19 cellular contexts compared by ENCODE assay signal in genomic region chr15:36589971-36590370, GRCh38. TPM values are rescaled to one million over a fixed set of nuclear protein-coding genes. Genes with fewer than 3 reads are reported as not detected.
DNase-seq lines count a peak whose midpoint lies in the region; ATAC-seq and TF ChIP-seq lines count a peak whose summit lies in the region.
"Had no signal": no experiment of that assay in that cellular context is flagged by ENCODE, and none has a peak within 500 bp of the region (broad histone marks: within the 10 kb centered on the region; RNA-seq: fewer than 3 reads in every experiment).

No MANE protein-coding gene starts in this region.

- POLR2A ChIA-PET in HEK293 (lab: Yijun Ruan, JAX) = interaction anchor here (0.8 to 1.4 kb wide), 3 partner anchors 10 to 16 kb away, joined by 3 read pairs; partner anchors contain the start of gene CDIN1
- POLR2A ChIA-PET in Caco-2 (lab: Charles Lee) = no interaction called here

- H3K27ac Mint-ChIP-seq in mesothelial cell of epicardium (peak overlapping the region; percentile 81), Caco-2 (ENCODE audit: unreplicated experiment) (no peak overlapping the region)
- H3K27ac Mint-ChIP-seq: activated naive CD4-positive, alpha-beta T cell treated with anti-CD3 and anti-CD28 coated beads, Interleukin-2, amount 50 U/mL, for 24 hours; CD8-positive, alpha-beta memory T cell; endodermal cell; H9; naive B cell; stimulated activated naive CD8-positive, alpha-beta T cell treated with anti-CD3 and anti-CD28 coated beads, Interleukin-15, amount 100 ng/mL, for 72 hours had no signal

- CTCF ChIA-PET in HEK293 (lab: Yijun Ruan, JAX) (interaction anchor here (0.5 to 0.7 kb wide), 2 partner anchors 200 to 1070 kb away, joined by 3 read pairs; no protein-coding TSS in a partner anchor), Caco-2 (lab: Charles Lee) (no interaction called here)

- H3K9me3 Mint-ChIP-seq in mesothelial cell of epicardium (no peaks in the 10 kb centered on the region), Caco-2 (ENCODE audit: unreplicated experiment) (no peaks in the 10 kb centered on the region)
- H3K9me3 Mint-ChIP-seq: activated naive CD4-positive, alpha-beta T cell treated with anti-CD3 and anti-CD28 coated beads, Interleukin-2, amount 50 U/mL, for 24 hours; CD8-positive, alpha-beta memory T cell; endodermal cell; H9; naive B cell; stimulated activated naive CD8-positive, alpha-beta T cell treated with anti-CD3 and anti-CD28 coated beads, Interleukin-15, amount 100 ng/mL, for 72 hours had no signal

- DNase-seq in astrocyte of the spinal cord (ENCODE audit: low read depth, low spot score) = peak; percentile 62
- no peak for DNase-seq in mesothelial cell of epicardium (ENCODE audit: low spot score in 2 of 2, unreplicated experiment in 2 of 2)
- DNase-seq in NCI-H187 (lab: John Stamatoyannopoulos, UW) = no peak
- no peak for DNase-seq in Caco-2
- DNase-seq: activated T-cell treated with anti-CD3 and anti-CD28 coated beads, Interleukin-2, amount 50 U/mL, for 1 hour; CD8-positive, alpha-beta memory T cell; central memory CD4-positive, alpha-beta T cell; endodermal cell; H9; MV-4-11; naive B cell; NCI-H748 treated with DMSO at 0.1 percent for 48 hours; stimulated activated naive CD8-positive, alpha-beta T cell treated with anti-CD3 and anti-CD28 coated beads, Interleukin-15, amount 100 ng/mL, for 72 hours had no signal

- H3K4me3 ChIP-seq in ACC112 (ENCODE audit: low read depth, low read length) (no peak overlapping the region), HEK293 (ENCODE audit: low read depth, low read length) (no peak overlapping the region), astrocyte of the spinal cord (ENCODE audit: low read depth, low read length) (no peak overlapping the region), Caco-2 (ENCODE audit: low read depth, low read length) (no peak overlapping the region)
- H3K4me3 ChIP-seq: prostate gland had no signal

- H3K4me1 ChIP-seq in ACC112 (ENCODE audit: control insufficient read depth, insufficient read depth, low read length, unreplicated experiment) (peaks cover 20% of the 10 kb centered on the region), HEK293 (ENCODE audit: control insufficient read depth, insufficient read depth, low read length) (peaks cover 16% of the 10 kb centered on the region), Caco-2 (no peaks in the 10 kb centered on the region)
- H3K4me1 ChIP-seq: prostate gland had no signal

- H3K9me3 ChIP-seq in HEK293 (ENCODE audit: control insufficient read depth, insufficient read depth, low read depth, low read length) (no peaks in the 10 kb centered on the region), Caco-2 (no peaks in the 10 kb centered on the region)
- H3K9me3 ChIP-seq: prostate gland had no signal

- H3K4me3 Mint-ChIP-seq in mesothelial cell of epicardium = no peak overlapping the region
- no peak overlapping the region for H3K4me3 Mint-ChIP-seq in Caco-2 (ENCODE audit: unreplicated experiment)
- H3K4me3 Mint-ChIP-seq: activated naive CD4-positive, alpha-beta T cell treated with anti-CD3 and anti-CD28 coated beads, Interleukin-2, amount 50 U/mL, for 24 hours; CD8-positive, alpha-beta memory T cell; endodermal cell; H9; naive B cell; stimulated activated naive CD8-positive, alpha-beta T cell treated with anti-CD3 and anti-CD28 coated beads, Interleukin-15, amount 100 ng/mL, for 72 hours had no signal

- H3K4me1 Mint-ChIP-seq in mesothelial cell of epicardium = peaks cover 74% of the 10 kb centered on the region
- peaks cover 7% of the 10 kb centered on the region for H3K4me1 Mint-ChIP-seq in Caco-2 (ENCODE audit: low read depth, unreplicated experiment)
- H3K4me1 Mint-ChIP-seq: endodermal cell, H9 had no signal

- H3K27me3 Mint-ChIP-seq in mesothelial cell of epicardium (ENCODE audit: low read depth) (no peaks in the 10 kb centered on the region), Caco-2 (ENCODE audit: insufficient read depth, unreplicated experiment) (no peaks in the 10 kb centered on the region)
- H3K27me3 Mint-ChIP-seq: activated naive CD4-positive, alpha-beta T cell treated with anti-CD3 and anti-CD28 coated beads, Interleukin-2, amount 50 U/mL, for 24 hours; CD8-positive, alpha-beta memory T cell; naive B cell; stimulated activated naive CD8-positive, alpha-beta T cell treated with anti-CD3 and anti-CD28 coated beads, Interleukin-15, amount 100 ng/mL, for 72 hours had no signal

- no peak for ATAC-seq in GM19328 (IDR thresholded peaks at IDR 0.05; ENCODE audit: unreplicated experiment)
- no peak for ATAC-seq in GM18511 (IDR thresholded peaks at IDR 0.05; ENCODE audit: unreplicated experiment)

- in situ Hi-C loops in astrocyte of the spinal cord (cut with HindIII; ENCODE audit: low sequenced_read_pairs) = no loop called here

- H3K36me3 Mint-ChIP-seq in mesothelial cell of epicardium (peaks cover 10% of the 10 kb centered on the region), Caco-2 (ENCODE audit: insufficient read depth, unreplicated experiment) (no peaks in the 10 kb centered on the region)
- H3K36me3 Mint-ChIP-seq: naive B cell had no signal

- H3K36me3 ChIP-seq in ACC112 (ENCODE audit: insufficient read depth, low read length) (no peaks in the 10 kb centered on the region), HEK293 (ENCODE audit: control insufficient read depth in 2 of 2, insufficient read depth in 1 of 2, low read length in 2 of 2) (no peaks in the 10 kb centered on the region), Caco-2 (ENCODE audit: control insufficient read depth, insufficient read depth, low read length) (no peaks in the 10 kb centered on the region)
- H3K36me3 ChIP-seq: prostate gland had no signal

- H3K27me3 ChIP-seq in ACC112 (ENCODE audit: insufficient read depth, low read length) (no peaks in the 10 kb centered on the region), Caco-2 (replicated peaks; ENCODE audit: control insufficient read depth, insufficient read depth, low read length) (no peaks in the 10 kb centered on the region)

- TF ChIP-seq CTCF in HEK293 (tag by site-specific recombination; IDR thresholded peaks at IDR 0.05) (no peak), astrocyte of the spinal cord (IDR thresholded peaks at IDR 0.05; ENCODE audit: low read depth, low read length) (no peak), mesothelial cell of epicardium (IDR thresholded peaks at IDR 0.05; ENCODE audit: unreplicated experiment) (no peak), Caco-2 (IDR thresholded peaks at IDR 0.05; ENCODE audit: insufficient read depth in 1 of 2, low read depth in 1 of 2, low read length in 1 of 2, severe bottlenecking in 1 of 2, unreplicated experiment in 1 of 2) (no peak)

- no peak overlapping the region for H2AFZ ChIP-seq in ACC112 (ENCODE audit: low read length, unreplicated experiment)

- BruUV-seq in Caco-2 (replicated peaks; lab: Mats Ljungman, UMichigan) = no TSS peak

- H3K27ac ChIP-seq in ACC112 (ENCODE audit: low read depth, low read length) (peak overlapping the region; percentile 54), HEK293 (ENCODE audit: extremely low read depth, low read depth, low read length) (no peak overlapping the region; the same call in 1 of the 2 replicates)
- H3K27ac ChIP-seq: prostate gland had no signal

- peaks cover 16% of the 10 kb centered on the region for H3K79me2 ChIP-seq in ACC112 (ENCODE audit: control insufficient read depth, insufficient read depth, low read length, unreplicated experiment)

- intact Hi-C loops in Caco-2 (cut with micrococcal nuclease; ENCODE audit: unreplicated experiment) = no loop called here

TF ChIP-seq in HEK293, 187 proteins besides CTCF, POLR2A, EP300 and RAD21 (continues in another document):
- TF ChIP-seq ZNF518A (tag by site-specific recombination; conservative IDR thresholded peaks at IDR 0.05; ENCODE audit: low read depth) (no peak), ZNF837 (tag by site-specific recombination; IDR thresholded peaks at IDR 0.05) (no peak), ZNF791 (tag by site-specific recombination; IDR thresholded peaks at IDR 0.05) (no peak), ZNF843 (tag by site-specific recombination; IDR thresholded peaks at IDR 0.05) (peak; percentile 85), ZNF585B (tag by site-specific recombination; IDR thresholded peaks at IDR 0.05) (no peak), ZNF302 (tag by site-specific recombination; IDR thresholded peaks at IDR 0.05; ENCODE audit: low read depth) (no peak), FEZF1 (tag by site-specific recombination; IDR thresholded peaks at IDR 0.05) (peak; percentile 62), ZXDB (tag by site-specific recombination; IDR thresholded peaks at IDR 0.05) (peak; percentile 54; the same call in 1 of the 2 replicates)

RNA-seq across cellular contexts. Expression of gene CDIN1, which starts 10.5 kb away (rescaled TPM):
- total RNA-seq in mesothelial cell of epicardium = 81.6 to 95.5 TPM (median 86.6 TPM) in 3 replicates
- total RNA-seq in Caco-2 (2022) = 18.6 and 23.2 TPM in 2 replicates
